In the genomic region with DNA sequence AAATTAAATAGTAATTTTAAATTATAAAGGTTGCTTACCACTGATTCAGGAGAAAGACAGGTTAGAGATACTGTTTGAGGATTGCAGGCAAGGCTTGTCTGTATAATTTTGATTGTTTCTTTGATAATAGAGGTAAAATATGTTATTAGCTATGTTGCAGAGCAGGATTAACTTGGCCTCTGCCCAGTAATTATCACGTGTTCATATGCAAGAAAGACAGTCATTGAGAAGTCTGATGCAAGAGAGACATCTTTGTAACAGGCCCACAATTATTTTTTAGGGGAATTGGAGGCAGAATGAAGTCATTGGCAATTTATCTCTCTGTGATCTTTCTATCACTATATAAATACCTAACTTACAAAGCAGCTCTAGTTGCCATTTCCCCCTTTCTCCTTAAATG, we compare ENCODE assay signal across 15 cellular contexts. TPM values are rescaled to one million over a fixed set of nuclear protein-coding genes. Genes with fewer than 3 reads are reported as not detected.
A peak's percentile ranks its signal among the peaks of the same experiment; 100 is the strongest.
DNase-seq lines count a peak whose midpoint lies in the region; ATAC-seq and TF ChIP-seq lines count a peak whose summit lies in the region.
"Had no signal": no experiment of that assay in that cellular context is flagged by ENCODE, and none has a peak within 500 bp of the region (broad histone marks: within the 10 kb centered on the region; RNA-seq: fewer than 3 reads in every experiment).

No MANE protein-coding gene starts in this region.

- no peaks in the 10 kb centered on the region for H3K36me3 Mint-ChIP-seq in activated CD8-positive, alpha-beta T cell treated with anti-CD3 and anti-CD28 coated beads for 36 hours (ENCODE audit: low read depth)

- POLR2A ChIA-PET in activated CD8-positive, alpha-beta T cell treated with anti-CD3 and anti-CD28 coated beads for 36 hours (lab: Charles Lee) = no interaction called here

- no peak for ATAC-seq in activated CD8-positive, alpha-beta T cell treated with anti-CD3 and anti-CD28 coated beads for 36 hours
- ATAC-seq in GM21717 (IDR thresholded peaks at IDR 0.05; ENCODE audit: unreplicated experiment) = no peak
- ATAC-seq: GM12878, heart left ventricle had no signal

- no peaks in the 10 kb centered on the region for H3K9me3 ChIP-seq in osteoblast (ENCODE audit: low read depth, low read length)

- no peak overlapping the region for H3K4me3 ChIP-seq in osteoblast (ENCODE audit: insufficient read depth, low read length)
- H3K4me3 ChIP-seq: GM12878, heart left ventricle, skin epidermis had no signal

- H4K20me1 ChIP-seq in osteoblast (ENCODE audit: insufficient read depth, low read length) = no peaks in the 10 kb centered on the region

- H3K4me1 Mint-ChIP-seq in activated CD8-positive, alpha-beta T cell treated with anti-CD3 and anti-CD28 coated beads for 36 hours (ENCODE audit: low read depth) = peaks cover 9% of the 10 kb centered on the region

- no peaks in the 10 kb centered on the region for H3K9me3 Mint-ChIP-seq in activated CD8-positive, alpha-beta T cell treated with anti-CD3 and anti-CD28 coated beads for 36 hours
- H3K9me3 Mint-ChIP-seq: activated T-cell treated with anti-CD3 and anti-CD28 coated beads, Interleukin-2, amount 50 U/mL, for 24 hours had no signal

- H3K27me3 Mint-ChIP-seq in activated CD8-positive, alpha-beta T cell treated with anti-CD3 and anti-CD28 coated beads for 36 hours = no peaks in the 10 kb centered on the region
- H3K27me3 Mint-ChIP-seq: activated T-cell treated with anti-CD3 and anti-CD28 coated beads, Interleukin-2, amount 50 U/mL, for 24 hours had no signal

- intact Hi-C loops in activated CD8-positive, alpha-beta T cell treated with anti-CD3 and anti-CD28 coated beads for 36 hours (cut with micrococcal nuclease) = no loop called here

- no peak overlapping the region for H2AFZ ChIP-seq in osteoblast (ENCODE audit: low read length)

- H3K27ac ChIP-seq in cingulate gyrus (ENCODE audit: low read depth, low read length) (peak overlapping the region; percentile 80), osteoblast (ENCODE audit: low read depth, low read length) (no peak overlapping the region)

- peaks cover 20% of the 10 kb centered on the region for H3K4me1 ChIP-seq in osteoblast (ENCODE audit: insufficient read depth, low read length)

- CTCF ChIA-PET in activated CD8-positive, alpha-beta T cell treated with anti-CD3 and anti-CD28 coated beads for 36 hours (lab: Charles Lee) = no interaction called here

- no peak overlapping the region for H3K27ac Mint-ChIP-seq in activated CD8-positive, alpha-beta T cell treated with anti-CD3 and anti-CD28 coated beads for 36 hours
- H3K27ac Mint-ChIP-seq: activated T-cell treated with anti-CD3 and anti-CD28 coated beads, Interleukin-2, amount 50 U/mL, for 24 hours had no signal

- H3K79me2 ChIP-seq in osteoblast (ENCODE audit: insufficient read depth, low read length) = peaks cover 43% of the 10 kb centered on the region

- no peaks in the 10 kb centered on the region for H3K27me3 ChIP-seq in osteoblast (ENCODE audit: insufficient read depth, low read length)
- H3K27me3 ChIP-seq: heart left ventricle had no signal

- H3K4me3 Mint-ChIP-seq in activated CD8-positive, alpha-beta T cell treated with anti-CD3 and anti-CD28 coated beads for 36 hours = no peak overlapping the region
- H3K4me3 Mint-ChIP-seq: activated T-cell treated with anti-CD3 and anti-CD28 coated beads, Interleukin-2, amount 50 U/mL, for 24 hours; brain had no signal

- no peak for TF ChIP-seq CTCF in osteoblast (IDR thresholded peaks at IDR 0.05; ENCODE audit: extremely low read depth, low read depth, low read length)
- no peak for TF ChIP-seq CTCF in activated CD8-positive, alpha-beta T cell treated with anti-CD3 and anti-CD28 coated beads for 36 hours (IDR thresholded peaks at IDR 0.05)

- H3K36me3 ChIP-seq in osteoblast (ENCODE audit: insufficient read depth, low read length) = no peaks in the 10 kb centered on the region
- H3K36me3 ChIP-seq: heart left ventricle had no signal

- DNase-seq in GM03348 (ENCODE audit: low spot score) (peak; percentile 38), NCI-H1105 (lab: John Stamatoyannopoulos, UW) (peak; percentile 48), osteoblast (ENCODE audit: insufficient read length, low spot score, missing footprints) (peak; percentile 6), OCI-M2 (lab: John Stamatoyannopoulos, UW; ENCODE audit: unreplicated experiment) (no peak), middle frontal gyrus (ENCODE audit: extremely low spot score, low spot score) (no peak)
- DNase-seq in activated CD8-positive, alpha-beta T cell treated with anti-CD3 and anti-CD28 coated beads for 36 hours = no peak
- DNase-seq: activated T-cell treated with anti-CD3 and anti-CD28 coated beads, Interleukin-2, amount 50 U/mL, for 24 hours; heart left ventricle; midbrain; NCI-H446 treated with DMSO at 0.1 percent for 48 hours had no signal

- H3K4me2 ChIP-seq in osteoblast (ENCODE audit: insufficient read depth, low read length) = no peak overlapping the region

RNA-seq across cellular contexts. Expression of a gene that starts 46.0 kb away (rescaled TPM):
- 47.8 and 50.1 TPM in 2 replicates for total RNA-seq in osteoblast
- 1 to 10 TPM; 7.2 to 8.3 TPM for total RNA-seq in activated CD8-positive, alpha-beta T cell treated with anti-CD3 and anti-CD28 coated beads for 36 hours

Comparison
In these comparisons a context has a peak if more than half of its experiments do, and no peak if none do; other contexts are left out.
1. DNase-seq: peak in GM03348 (single experiment), NCI-H1105 (single experiment) and osteoblast (single experiment); none in activated CD8-positive, alpha-beta T cell treated with anti-CD3 and anti-CD28 coated beads for 36 hours (single experiment), OCI-M2 (single experiment) and middle frontal gyrus (single experiment).